1 cellular context compared by ENCODE assay signal in genomic region chr17:41957869-41958231, GRCh38.
TF ChIP-seq lines count a peak whose summit lies in the region.

No MANE protein-coding gene starts in this region.

TF ChIP-seq in GM23338, 12 proteins besides CTCF, POLR2A, EP300 and RAD21 (continued from another document):
- no peak for TF ChIP-seq ZNF462 (CRISPR knock-in tag; IDR thresholded peaks at IDR 0.05)
- TF ChIP-seq CREB1 (CRISPR knock-in tag; IDR thresholded peaks at IDR 0.05; ENCODE audit: low read depth), result no peak
- TF ChIP-seq NANOG (IDR thresholded peaks at IDR 0.05; ENCODE audit: borderline replicate concordance), result no peak
- TF ChIP-seq REST (IDR thresholded peaks at IDR 0.05; ENCODE audit: unreplicated experiment), result no peak
- TF ChIP-seq ZNF114 (CRISPR knock-in tag; IDR thresholded peaks at IDR 0.05), result no peak
- TF ChIP-seq EZH2phosphoT487 (IDR thresholded peaks at IDR 0.05; ENCODE audit: unreplicated experiment), result no peak
- TF ChIP-seq POLR2AphosphoS5 (IDR thresholded peaks at IDR 0.05; ENCODE audit: low read depth), result no peak
